Comparison of ENCODE assay signal across 8 cellular contexts in the genomic region with DNA sequence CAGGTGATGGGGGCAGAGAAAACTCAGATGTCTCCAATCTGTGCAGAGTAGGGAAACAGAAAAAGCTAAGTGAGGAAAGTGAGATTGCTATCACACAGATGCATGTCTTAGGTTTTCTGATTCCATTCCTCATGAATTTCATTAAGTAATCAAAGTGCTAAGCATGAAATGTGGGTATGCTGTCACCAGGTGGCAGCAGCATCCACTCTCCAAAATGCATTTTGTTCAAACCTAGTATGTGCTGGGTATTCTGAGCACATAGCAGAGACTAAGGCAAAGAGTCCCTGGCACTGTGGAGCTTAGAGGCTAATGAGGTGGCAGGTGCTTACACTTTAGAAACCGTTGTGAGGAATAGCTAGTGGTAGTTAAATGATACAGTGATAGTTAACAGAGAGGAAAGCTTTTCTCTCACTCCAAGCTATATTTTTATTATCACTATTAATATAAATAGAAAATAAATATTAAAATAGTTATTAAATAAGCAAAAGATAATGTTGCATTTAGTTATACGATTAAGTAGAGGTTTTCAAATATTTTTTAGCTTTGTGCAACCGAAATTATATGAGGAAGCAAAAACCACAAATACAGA.
A peak's percentile ranks its signal among the peaks of the same experiment; 100 is the strongest.
DNase-seq lines count a peak whose midpoint lies in the region; TF ChIP-seq lines count a peak whose summit lies in the region.

No MANE protein-coding gene starts in this region.

- BruUV-seq in A673 (replicated peaks; lab: Mats Ljungman, UMichigan) = no TSS peak

- H3K27me3 ChIP-seq in A673 (replicated peaks; ENCODE audit: insufficient read depth, low read depth, low read length, poor library complexity) = no peaks in the 10 kb centered on the region

- peak; percentile 73 for TF ChIP-seq CTCF in A673 (conservative IDR thresholded peaks at IDR 0.05; ENCODE audit: low read depth, low read length)
- peak; percentile 54 for TF ChIP-seq CTCF in GM12874 (IDR thresholded peaks at IDR 0.05; ENCODE audit: insufficient read depth, low read depth, low read length)

- no peaks in the 10 kb centered on the region for H3K36me3 ChIP-seq in A673 (ENCODE audit: insufficient read depth, low read length, poor library complexity, severe bottlenecking)

- POLR2A ChIA-PET in A673 (lab: Charles Lee; ENCODE audit: low non-redundant PET) = interaction anchor here (0.6 kb wide), 1 partner anchor 292 kb away, joined by 3 read pairs; no protein-coding TSS in a partner anchor

- H3K27ac ChIP-seq in A673 (ENCODE audit: low read depth, low read length, poor library complexity, severe bottlenecking) = peak overlapping the region; percentile 38

- peaks cover 9% of the 10 kb centered on the region for H3K4me1 ChIP-seq in A673 (ENCODE audit: insufficient read depth, low read length, poor library complexity, severe bottlenecking)

- H3K9me3 ChIP-seq in A673 (ENCODE audit: low read depth, low read length, poor library complexity, severe bottlenecking) = no peaks in the 10 kb centered on the region

- DNase-seq in A673 (ENCODE audit: low spot score) = peak; percentile 80
- DNase-seq in NCI-H146 (lab: John Stamatoyannopoulos, UW) = peak; percentile 68
- DNase-seq in activated T-cell treated with anti-CD3 and anti-CD28 coated beads for 48 hours (ENCODE audit: low read depth) = peak; percentile 12
- peak; percentile 9 for DNase-seq in iPS DF 19.7 (ENCODE audit: low read depth, low spot score)
- DNase-seq in stimulated activated CD4-positive, alpha-beta T cell treated with anti-CD3 and anti-CD28 coated beads, Interleukin-4, amount 100 ng/mL, for 1 hour = peak; percentile 35
- DNase-seq in HCEC 1CT = no peak
- DNase-seq in dedifferentiated amniotic fluid mesenchymal stem cell (ENCODE audit: extremely low spot score) = no peak

- intact Hi-C loops in A673 (cut with micrococcal nuclease; ENCODE audit: unreplicated experiment) = loop anchor here (2.0 kb wide), 1 partner anchor 81 kb away; no protein-coding TSS in a partner anchor

- H3K4me3 ChIP-seq in A673 (ENCODE audit: low read depth, low read length, poor library complexity, severe bottlenecking) = peak overlapping the region; percentile 57

- CTCF ChIA-PET in A673 (lab: Charles Lee) = interaction anchor here (0.8 to 1.5 kb wide), 4 partner anchors 68 to 80 kb away, joined by 3 to 7 read pairs (median 4); no protein-coding TSS in a partner anchor

Comparison
In these comparisons a context has a peak if more than half of its experiments do, and no peak if none do; other contexts are left out.
1. DNase-seq: peak in A673 (single experiment), NCI-H146 (single experiment), activated T-cell treated with anti-CD3 and anti-CD28 coated beads for 48 hours (single experiment), iPS DF 19.7 (single experiment) and stimulated activated CD4-positive, alpha-beta T cell treated with anti-CD3 and anti-CD28 coated beads, Interleukin-4, amount 100 ng/mL, for 1 hour (single experiment); none in HCEC 1CT (single experiment) and dedifferentiated amniotic fluid mesenchymal stem cell (single experiment).